Comparison of ENCODE assay signal across 8 cellular contexts in genomic region chr12:62604373-62604772, GRCh38.
DNase-seq lines count a peak whose midpoint lies in the region; ATAC-seq, FAIRE-seq and TF ChIP-seq lines count a peak whose summit lies in the region.

No MANE protein-coding gene starts in this region.

- TF ChIP-seq CTCF in GM06990 (IDR thresholded peaks at IDR 0.05; ENCODE audit: insufficient read depth, low read length, poor library complexity, severe bottlenecking) (no peak), Panc1 (IDR thresholded peaks at IDR 0.05) (no peak), esophagus muscularis mucosa (IDR thresholded peaks at IDR 0.05) (no peak), progenitor cell of endocrine pancreas (IDR thresholded peaks at IDR 0.05; ENCODE audit: unreplicated experiment) (no peak)

- H3K27me3 ChIP-seq in GM06990 (replicated peaks; ENCODE audit: control insufficient read depth, insufficient read depth, low read length) (no peaks in the 10 kb centered on the region), Panc1 (ENCODE audit: control insufficient read depth, insufficient read depth, low read length) (no peaks in the 10 kb centered on the region), esophagus muscularis mucosa (peaks cover 0 to 6% (median 0%) of the 10 kb centered on the region in 4 donors)

- no peaks in the 10 kb centered on the region for H3K9me3 Mint-ChIP-seq in progenitor cell of endocrine pancreas (ENCODE audit: low read depth)

- peak overlapping the region; percentile 94 for H3K27ac ChIP-seq in Panc1 (ENCODE audit: low read length)
- H3K27ac ChIP-seq in esophagus muscularis mucosa (replicated peaks in 1 of 4): peak overlapping the region; percentile 97 to 100 (median 100)

- H3K4me3 ChIP-seq in GM06990 (replicated peaks; ENCODE audit: low read depth, low read length) (peak overlapping the region; percentile 85), Panc1 (ENCODE audit: low read depth in 2 of 2, low read length in 2 of 2) (peak overlapping the region; percentile 89 to 98), esophagus muscularis mucosa (peak overlapping the region; percentile 73 to 94 (median 88))

- no peak for TF ChIP-seq EP300 in esophagus muscularis mucosa (IDR thresholded peaks at IDR 0.05)

- TF ChIP-seq POLR2A in esophagus muscularis mucosa (IDR thresholded peaks at IDR 0.05; ENCODE audit: low read depth): no peak

- ATAC-seq in Panc1 (no peak), HG03097 (IDR thresholded peaks at IDR 0.05; ENCODE audit: low FRiP score, unreplicated experiment) (no peak), HG03159 (IDR thresholded peaks at IDR 0.05; ENCODE audit: unreplicated experiment) (no peak)

- FAIRE-seq in urothelium cell line (lab: Jason Lieb, UNC): no peak

- H3K36me3 Mint-ChIP-seq in progenitor cell of endocrine pancreas (ENCODE audit: insufficient read depth): no peaks in the 10 kb centered on the region

- no peaks in the 10 kb centered on the region for H3K27me3 Mint-ChIP-seq in progenitor cell of endocrine pancreas

- peak overlapping the region; percentile 93 for H3K27ac Mint-ChIP-seq in progenitor cell of endocrine pancreas

- peaks cover 3% of the 10 kb centered on the region; the same call in 1 of the 2 replicates for H3K36me3 ChIP-seq in GM06990 (ENCODE audit: control insufficient read depth, insufficient read depth, low read length)
- H3K36me3 ChIP-seq in Panc1 (ENCODE audit: control insufficient read depth, insufficient read depth, low read length): no peaks in the 10 kb centered on the region
- H3K36me3 ChIP-seq in esophagus muscularis mucosa: no peaks in the 10 kb centered on the region

- H3K9me3 ChIP-seq in Panc1 (ENCODE audit: control insufficient read depth, insufficient read depth, low read depth, low read length) (no peaks in the 10 kb centered on the region), esophagus muscularis mucosa (no peaks in the 10 kb centered on the region)

- POLR2A ChIA-PET in Panc1 (lab: Charles Lee): interaction anchor here (0.5 to 1.0 kb wide), 3 partner anchors 105 to 330 kb away, joined by 3 to 4 read pairs (median 4); no protein-coding TSS in a partner anchor

- CTCF ChIA-PET in Panc1 (lab: Charles Lee): no interaction called here

- H3K4me1 ChIP-seq in Panc1 (ENCODE audit: control insufficient read depth, insufficient read depth, low read length) (peaks cover 30% of the 10 kb centered on the region), esophagus muscularis mucosa (peaks cover 15 to 31% (median 28%) of the 10 kb centered on the region in 4 donors)

- intact Hi-C loops in Panc1 (cut with micrococcal nuclease; ENCODE audit: unreplicated experiment): loop anchor here (5.0 to 10.0 kb wide), 2 partner anchors 188 to 460 kb away; no protein-coding TSS in a partner anchor
- intact Hi-C loops in esophagus muscularis mucosa (cut with DNase I): loop anchor here (2.0 to 10.0 kb wide), 3 partner anchors 123 to 188 kb away; partner anchors contain the start of gene MON2

- BruUV-seq in Panc1 (replicated peaks; lab: Mats Ljungman, UMichigan): no TSS peak

- H3K4me1 Mint-ChIP-seq in progenitor cell of endocrine pancreas (ENCODE audit: low read depth): peaks cover 27% of the 10 kb centered on the region

- in situ Hi-C loops in Panc1 (cut with HindIII; ENCODE audit: low pct_unique_long_range_greater_than_20kb, low sequenced_read_pairs): loop anchor here (25.0 kb wide), 1 partner anchor 183 kb away; no protein-coding TSS in a partner anchor

- DNase-seq in GM06990 (ENCODE audit: extremely low read depth, insufficient read length) (peak; percentile 19), Panc1 (ENCODE audit: low read depth, low spot score) (no peak), esophagus muscularis mucosa (ENCODE audit: extremely low spot score) (no peak), progenitor cell of endocrine pancreas (ENCODE audit: low spot score, unreplicated experiment) (no peak), urothelium cell line (ENCODE audit: low spot score) (no peak)
- DNase-seq in effector CD8-positive, alpha-beta T cell (lab: John Stamatoyannopoulos, UW): no peak

- 37% methylated on average over 1 of the region's 1 CpG for WGBS in esophagus muscularis mucosa

- H3K4me3 Mint-ChIP-seq in progenitor cell of endocrine pancreas (ENCODE audit: low read depth): peak overlapping the region; percentile 89
